10 cellular contexts compared by ENCODE assay signal in the genomic region with DNA sequence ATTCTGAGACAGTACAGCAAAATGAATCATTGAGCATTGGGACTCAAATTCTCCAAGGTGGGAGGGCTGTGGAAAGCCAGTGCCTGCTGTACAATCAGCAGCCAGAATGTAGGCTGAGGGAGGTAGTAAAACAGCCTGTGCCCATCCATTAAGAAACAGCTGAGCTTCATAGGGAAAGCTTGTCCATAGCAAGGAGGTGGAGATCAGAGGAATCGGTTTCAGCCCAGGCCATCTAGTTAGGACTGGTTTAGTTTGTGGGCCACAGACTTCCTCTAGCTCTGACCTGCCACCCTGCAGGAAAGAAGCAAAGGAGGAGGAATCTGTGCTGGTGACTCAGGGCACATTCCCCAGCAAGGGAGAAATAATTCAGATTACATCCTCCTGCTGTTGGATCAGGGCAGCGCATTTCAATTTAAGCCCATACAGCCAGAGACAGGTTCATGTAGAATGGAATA.
DNase-seq lines count a peak whose midpoint lies in the region; ATAC-seq and TF ChIP-seq lines count a peak whose summit lies in the region.
"Had no signal": no experiment of that assay in that cellular context is flagged by ENCODE, and none has a peak within 500 bp of the region (broad histone marks: within the 10 kb centered on the region; RNA-seq: fewer than 3 reads in every experiment).

No MANE protein-coding gene starts in this region.

- no peak overlapping the region for H3K56ac ChIP-seq in IMR-90 (ENCODE audit: extremely low read depth, insufficient read depth, low read length)

- 0 out of 2 replicates have a peak overlapping the region, but pooled peaks have one; percentile 3 for H3K27ac ChIP-seq in IMR-90 (ENCODE audit: insufficient read depth, low read length)
- H3K27ac ChIP-seq in lower lobe of right lung = peak overlapping the region; percentile 41

- H3K36me3 ChIP-seq in IMR-90 (ENCODE audit: control insufficient read depth, insufficient read depth, low read length) (no peaks in the 10 kb centered on the region), lower lobe of right lung (no peaks in the 10 kb centered on the region)

- TF ChIP-seq RAD21 in IMR-90 (IDR thresholded peaks at IDR 0.05; ENCODE audit: low read length) = peak; percentile 10; the same call in 1 of the 2 replicates

- no peaks in the 10 kb centered on the region for H3K27me3 ChIP-seq in IMR-90 (ENCODE audit: control insufficient read depth, insufficient read depth, low read length)
- no peaks in the 10 kb centered on the region for H3K27me3 ChIP-seq in lower lobe of right lung (ENCODE audit: low read depth)

- intact Hi-C loops in IMR-90 (cut with micrococcal nuclease) = no loop called here
- intact Hi-C loops in lower lobe of right lung (cut with DNase I) = no loop called here

- H4K20me1 ChIP-seq in IMR-90 (ENCODE audit: insufficient read depth, low read length) = no peaks in the 10 kb centered on the region

- H3K18ac ChIP-seq in IMR-90 (ENCODE audit: low read depth, low read length) = no peak overlapping the region

- H3K4me3 ChIP-seq in IMR-90 (ENCODE audit: insufficient read depth, low read depth, low read length) (no peak overlapping the region), lower lobe of right lung (no peak overlapping the region)

- no peaks in the 10 kb centered on the region for H3K79me1 ChIP-seq in IMR-90 (ENCODE audit: low read depth in 1 of 2, low read length in 2 of 2)

- no TSS peak for BruUV-seq in IMR-90 (replicated peaks; lab: Mats Ljungman, UMichigan)

- dilution Hi-C loops in IMR-90 (cut with HindIII; ENCODE audit: low sequenced_read_pairs, unreplicated experiment) = no loop called here

- H3K4me2 ChIP-seq in IMR-90 (ENCODE audit: low read depth, low read length) = peak overlapping the region; percentile 23; the same call in 1 of the 2 replicates

- peak overlapping the region in 1 of 2 experiments; percentile 44; a peak in 1 of 4 replicates for H4K8ac ChIP-seq in IMR-90 (ENCODE audit: low read depth in 2 of 2, low read length in 2 of 2)

- peaks cover 3% of the 10 kb centered on the region; the same call in 1 of the 2 replicates for H3K9me1 ChIP-seq in IMR-90 (ENCODE audit: insufficient read depth, low read length)

- TF ChIP-seq CTCF in IMR-90 (conservative IDR thresholded peaks at IDR 0.05; ENCODE audit: low read depth, low read length) (peak; percentile 33; the same call in 1 of the 2 replicates), lower lobe of right lung (IDR thresholded peaks at IDR 0.05) (no peak)

- H2BK5ac ChIP-seq in IMR-90 (ENCODE audit: low read depth, low read length, poor library complexity, severe bottlenecking) = peak overlapping the region; percentile 10

- ATAC-seq in IMR-90 (ENCODE audit: low read depth) (peak; percentile 86), lower lobe of right lung (no peak), HG03439 (IDR thresholded peaks at IDR 0.05; ENCODE audit: unreplicated experiment) (no peak), GM18511 (IDR thresholded peaks at IDR 0.05; ENCODE audit: unreplicated experiment) (no peak)

- no CpG with 5 or more reads among the region's 2 CpGs for WGBS in IMR-90 (ENCODE audit: extremely low coverage in 2 of 2, insufficient read length in 1 of 2), 2 experiments

- 0 out of 2 replicates have a peak overlapping the region, but pooled peaks have one; percentile 36 for H4K91ac ChIP-seq in IMR-90 (ENCODE audit: insufficient read depth, low read depth, low read length)

- H3K14ac ChIP-seq in IMR-90 (replicated peaks; ENCODE audit: low read depth, low read length) = peak overlapping the region; percentile 49; the same call in 1 of the 2 replicates

- in situ Hi-C loops in IMR-90 (cut with MboI; ENCODE audit: low sequenced_read_pairs) = no loop called here

- no peak overlapping the region for H2AK9ac ChIP-seq in IMR-90 (replicated peaks; ENCODE audit: low read depth, low read length, poor library complexity)

- H3K9ac ChIP-seq in IMR-90 (ENCODE audit: low read depth, low read length) = no peak overlapping the region

- H3K9me3 ChIP-seq in IMR-90 (ENCODE audit: control insufficient read depth, insufficient read depth, low read length) (no peaks in the 10 kb centered on the region), lower lobe of right lung (no peaks in the 10 kb centered on the region)

- TF ChIP-seq POLR2A in IMR-90 (IDR thresholded peaks at IDR 0.05; ENCODE audit: low read depth, low read length) = no peak

- peaks cover 15% of the 10 kb centered on the region for H3K4me1 ChIP-seq in IMR-90 (ENCODE audit: control insufficient read depth, insufficient read depth, low read length)
- peaks cover 3% of the 10 kb centered on the region for H3K4me1 ChIP-seq in lower lobe of right lung

- no peak overlapping the region; the same call in 1 of the 2 replicates for H4K5ac ChIP-seq in IMR-90 (ENCODE audit: low read depth, low read length)

- POLR2A ChIA-PET in IMR-90 (lab: Charles Lee; ENCODE audit: unreplicated experiment) = no interaction called here

- peak overlapping the region; percentile 45; the same call in 1 of the 3 replicates for H2BK15ac ChIP-seq in IMR-90 (ENCODE audit: low read depth, low read length)

- H2AK5ac ChIP-seq in IMR-90 (ENCODE audit: low read depth, low read length) = no peak overlapping the region

- H2BK120ac ChIP-seq in IMR-90 (ENCODE audit: low read depth, low read length) = peak overlapping the region; percentile 57; the same call in 1 of the 2 replicates

- DNase-seq in 8988T (peak; percentile 31), IMR-90 (peak; percentile 82), cerebellum (ENCODE audit: low spot score) (peak; percentile 38), lower lobe of right lung (no peak), DMS79 (lab: John Stamatoyannopoulos, UW) (no peak)
- DNase-seq in activated CD4-positive, CD25-positive, alpha-beta regulatory T cell treated with anti-CD3 and anti-CD28 coated beads, Interleukin-2, amount 50 U/mL, for 72 hours = no peak
- DNase-seq: CD4-positive, alpha-beta memory T cell; stimulated activated CD4-positive, alpha-beta T cell treated with anti-CD3 and anti-CD28 coated beads, Interleukin-12 subunit alpha, Interleukin-12 subunit beta, amount 100 ng/mL, for 4 hours had no signal

- H3K23ac ChIP-seq in IMR-90 (ENCODE audit: low read depth, low read length) = no peak overlapping the region

- CTCF ChIA-PET in IMR-90 (lab: Yijun Ruan, JAX) = no interaction called here

- peak overlapping the region; percentile 82 for H2AFZ ChIP-seq in IMR-90 (replicated peaks; ENCODE audit: low read length, poor library complexity)

- H3K4ac ChIP-seq in IMR-90 (ENCODE audit: low read depth, low read length) = peak overlapping the region; percentile 60

- peak overlapping the region; percentile 68; the same call in 1 of the 2 replicates for H2BK20ac ChIP-seq in IMR-90 (ENCODE audit: low read depth, low read length)

TF ChIP-seq in IMR-90, 13 proteins besides CTCF, POLR2A, EP300 and RAD21:
- TF ChIP-seq RFX5 (IDR thresholded peaks at IDR 0.05; ENCODE audit: low read depth, low read length) = no peak
- TF ChIP-seq, protein P1, sequence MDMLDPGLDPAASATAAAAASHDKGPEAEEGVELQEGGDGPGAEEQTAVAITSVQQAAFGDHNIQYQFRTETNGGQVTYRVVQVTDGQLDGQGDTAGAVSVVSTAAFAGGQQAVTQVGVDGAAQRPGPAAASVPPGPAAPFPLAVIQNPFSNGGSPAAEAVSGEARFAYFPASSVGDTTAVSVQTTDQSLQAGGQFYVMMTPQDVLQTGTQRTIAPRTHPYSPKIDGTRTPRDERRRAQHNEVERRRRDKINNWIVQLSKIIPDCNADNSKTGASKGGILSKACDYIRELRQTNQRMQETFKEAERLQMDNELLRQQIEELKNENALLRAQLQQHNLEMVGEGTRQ (IDR thresholded peaks at IDR 0.05; ENCODE audit: low read depth, low read length) = no peak
- TF ChIP-seq RCOR1 (IDR thresholded peaks at IDR 0.05; ENCODE audit: insufficient replicate concordance, low read length) = no peak
- no peak for TF ChIP-seq CHD1 (IDR thresholded peaks at IDR 0.05; ENCODE audit: low read depth, low read length)
- no peak for TF ChIP-seq MAFK (IDR thresholded peaks at IDR 0.05; ENCODE audit: low read depth, low read length)
- TF ChIP-seq MAZ (IDR thresholded peaks at IDR 0.05; ENCODE audit: borderline replicate concordance, low read depth, low read length) = no peak
- TF ChIP-seq SMC3 (IDR thresholded peaks at IDR 0.05; ENCODE audit: low read depth, low read length) = no peak
- TF ChIP-seq, protein P2, sequence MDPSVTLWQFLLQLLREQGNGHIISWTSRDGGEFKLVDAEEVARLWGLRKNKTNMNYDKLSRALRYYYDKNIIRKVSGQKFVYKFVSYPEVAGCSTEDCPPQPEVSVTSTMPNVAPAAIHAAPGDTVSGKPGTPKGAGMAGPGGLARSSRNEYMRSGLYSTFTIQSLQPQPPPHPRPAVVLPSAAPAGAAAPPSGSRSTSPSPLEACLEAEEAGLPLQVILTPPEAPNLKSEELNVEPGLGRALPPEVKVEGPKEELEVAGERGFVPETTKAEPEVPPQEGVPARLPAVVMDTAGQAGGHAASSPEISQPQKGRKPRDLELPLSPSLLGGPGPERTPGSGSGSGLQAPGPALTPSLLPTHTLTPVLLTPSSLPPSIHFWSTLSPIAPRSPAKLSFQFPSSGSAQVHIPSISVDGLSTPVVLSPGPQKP (IDR thresholded peaks at IDR 0.05; ENCODE audit: borderline replicate concordance, low read depth, low read length) = no peak
- TF ChIP-seq BHLHE40 (IDR thresholded peaks at IDR 0.05; ENCODE audit: low read depth, low read length) = no peak
- TF ChIP-seq CEBPB (IDR thresholded peaks at IDR 0.05; ENCODE audit: low read depth, low read length) = no peak
TF ChIP-seq in IMR-90: peak in this region for 0.

Comparison
In these comparisons a context has a peak if more than half of its experiments do, and no peak if none do; other contexts are left out.
1. DNase-seq: peak in 8988T (single experiment), IMR-90 (single experiment) and cerebellum (single experiment); none in lower lobe of right lung (single experiment), activated CD4-positive, CD25-positive, alpha-beta regulatory T cell treated with anti-CD3 and anti-CD28 coated beads, Interleukin-2, amount 50 U/mL, for 72 hours (single experiment) and DMS79 (single experiment).